20 cellular contexts compared by ENCODE assay signal in genomic region chr1:12578860-12579422, GRCh38. TPM values are rescaled to one million over a fixed set of nuclear protein-coding genes. Genes with fewer than 3 reads are reported as not detected.
DNase-seq lines count a peak whose midpoint lies in the region; ATAC-seq and TF ChIP-seq lines count a peak whose summit lies in the region.
"Had no signal": no experiment of that assay in that cellular context is flagged by ENCODE, and none has a peak within 500 bp of the region (broad histone marks: within the 10 kb centered on the region; RNA-seq: fewer than 3 reads in every experiment).

No MANE protein-coding gene starts in this region.

- H3K4me1 ChIP-seq in IMR-90 (ENCODE audit: control insufficient read depth, insufficient read depth, low read length) = peaks cover 3% of the 10 kb centered on the region; the same call in 1 of the 2 replicates
- no peaks in the 10 kb centered on the region for H3K4me1 ChIP-seq in neuronal stem cell (ENCODE audit: control insufficient read depth in 2 of 2, insufficient read depth in 1 of 2, low read depth in 1 of 2, low read length in 2 of 2)
- peaks cover 0 to 19% (median 13%) of the 10 kb centered on the region in 5 donors for H3K4me1 ChIP-seq in subcutaneous abdominal adipose tissue (ENCODE audit: control insufficient read depth in 5 of 5, insufficient read depth in 5 of 5, low read length in 5 of 5)
- H3K4me1 ChIP-seq: BLaER1 treated with 17β-estradiol and CSF1 and Interleukin-3, amounts not matched to agents 10 nM and 100 nM had no signal

- H3K27me3 ChIP-seq in IMR-90 (ENCODE audit: control insufficient read depth, insufficient read depth, low read length) (no peaks in the 10 kb centered on the region), neuronal stem cell (ENCODE audit: control insufficient read depth in 3 of 3, insufficient read depth in 3 of 3, low read depth in 1 of 3, low read length in 3 of 3) (peaks cover 0 to 2% (median 0%) of the 10 kb centered on the region in 3 experiments), subcutaneous abdominal adipose tissue (ENCODE audit: control insufficient read depth in 5 of 5, insufficient read depth in 4 of 5, low read length in 5 of 5) (no peaks in the 10 kb centered on the region)
- H3K27me3 ChIP-seq: BLaER1 treated with 17β-estradiol and CSF1 and Interleukin-3, amounts not matched to agents 10 nM and 100 nM had no signal

- H2AFZ ChIP-seq in IMR-90 (replicated peaks; ENCODE audit: low read length, poor library complexity) (peak overlapping the region; percentile 43), neuronal stem cell (ENCODE audit: low read length) (no peak overlapping the region)

- peaks cover 5% of the 10 kb centered on the region; the same call in 1 of the 2 replicates for H4K20me1 ChIP-seq in IMR-90 (ENCODE audit: insufficient read depth, low read length)
- H4K20me1 ChIP-seq: BLaER1 treated with 17β-estradiol and CSF1 and Interleukin-3, amounts not matched to agents 10 nM and 100 nM had no signal

- H3K4ac ChIP-seq in IMR-90 (ENCODE audit: low read depth, low read length) (no peak overlapping the region), neuronal stem cell (ENCODE audit: low read length) (no peak overlapping the region)

- TF ChIP-seq POLR2A in IMR-90 (IDR thresholded peaks at IDR 0.05; ENCODE audit: low read depth, low read length) = no peak

- intact Hi-C loops in IMR-90 (cut with micrococcal nuclease) = no loop called here

- no peak overlapping the region for H3K14ac ChIP-seq in IMR-90 (replicated peaks; ENCODE audit: low read depth, low read length)
- no peak overlapping the region for H3K14ac ChIP-seq in neuronal stem cell (ENCODE audit: low read length)

- no peak overlapping the region for H2AK9ac ChIP-seq in IMR-90 (replicated peaks; ENCODE audit: low read depth, low read length, poor library complexity)

- H3K4me3 ChIP-seq in IMR-90 (ENCODE audit: insufficient read depth, low read depth, low read length) = no peak overlapping the region
- H3K4me3 ChIP-seq in neuronal stem cell (ENCODE audit: low read length in 2 of 2) = no peak overlapping the region
- no peak overlapping the region for H3K4me3 ChIP-seq in subcutaneous abdominal adipose tissue (ENCODE audit: low read depth in 1 of 5, low read length in 5 of 5)
- H3K4me3 ChIP-seq: BLaER1 treated with 17β-estradiol and CSF1 and Interleukin-3, amounts not matched to agents 10 nM and 100 nM had no signal

- no peak overlapping the region for H4K8ac ChIP-seq in IMR-90 (ENCODE audit: low read depth in 2 of 2, low read length in 2 of 2)
- no peak overlapping the region for H4K8ac ChIP-seq in neuronal stem cell (ENCODE audit: low read depth, low read length)

- 92% methylated on average over 2 of the region's 19 CpGs; no CpG with 5 or more reads in 1 of the 2 experiments for WGBS in IMR-90 (ENCODE audit: extremely low coverage in 2 of 2, insufficient read length in 1 of 2), 2 experiments
- WGBS in neuronal stem cell (ENCODE audit: extremely low coverage in 2 of 2, insufficient read length in 2 of 2, insufficient replicate concordance in 1 of 2), 2 donors = no CpG with 5 or more reads among the region's 19 CpGs

- H3K27ac ChIP-seq in IMR-90 (ENCODE audit: insufficient read depth, low read length) (no peak overlapping the region), neuronal stem cell (replicated peaks; ENCODE audit: low read length) (no peak overlapping the region), subcutaneous abdominal adipose tissue (ENCODE audit: low read depth, low read length) (peak overlapping the region; percentile 87)
- H3K27ac ChIP-seq: BLaER1 treated with 17β-estradiol and CSF1 and Interleukin-3, amounts not matched to agents 10 nM and 100 nM had no signal

- ATAC-seq in IMR-90 (ENCODE audit: low read depth) (no peak), left lobe of liver (peak; percentile 16)
- ATAC-seq: PC-3 had no signal

- BruUV-seq in IMR-90 (replicated peaks; lab: Mats Ljungman, UMichigan) = no TSS peak

- H2BK5ac ChIP-seq in IMR-90 (ENCODE audit: low read depth, low read length, poor library complexity, severe bottlenecking) = no peak overlapping the region
- no peak overlapping the region for H2BK5ac ChIP-seq in neuronal stem cell (ENCODE audit: low read length)

- H2BK12ac ChIP-seq in neuronal stem cell (ENCODE audit: low read length) = no peak overlapping the region

- CTCF ChIA-PET in IMR-90 (lab: Yijun Ruan, JAX) = interaction anchor here (0.5 kb wide), 1 partner anchor 9 kb away, joined by 3 read pairs; no protein-coding TSS in a partner anchor

- H3K79me1 ChIP-seq in IMR-90 (ENCODE audit: low read depth in 1 of 2, low read length in 2 of 2) (no peaks in the 10 kb centered on the region), neuronal stem cell (ENCODE audit: low read depth, low read length) (no peaks in the 10 kb centered on the region)

- no peaks in the 10 kb centered on the region for H3K9me3 ChIP-seq in IMR-90 (ENCODE audit: control insufficient read depth, insufficient read depth, low read length)
- no peaks in the 10 kb centered on the region for H3K9me3 ChIP-seq in neuronal stem cell (replicated peaks in 1 of 2; ENCODE audit: control insufficient read depth in 2 of 2, insufficient read depth in 1 of 2, low read depth in 1 of 2, low read length in 2 of 2)
- H3K9me3 ChIP-seq in subcutaneous abdominal adipose tissue (ENCODE audit: control insufficient read depth in 5 of 5, low read length in 5 of 5) = no peaks in the 10 kb centered on the region
- H3K9me3 ChIP-seq: BLaER1 treated with 17β-estradiol and CSF1 and Interleukin-3, amounts not matched to agents 10 nM and 100 nM had no signal

- in situ Hi-C loops in IMR-90 (cut with MboI; ENCODE audit: low sequenced_read_pairs) = no loop called here

- H3K9ac ChIP-seq in IMR-90 (ENCODE audit: low read depth, low read length) (no peak overlapping the region), neuronal stem cell (ENCODE audit: low read depth, low read length, poor library complexity) (peak overlapping the region; percentile 34), subcutaneous abdominal adipose tissue (ENCODE audit: low read length in 5 of 5) (no peak overlapping the region)
- H3K9ac ChIP-seq: BLaER1 treated with 17β-estradiol and CSF1 and Interleukin-3, amounts not matched to agents 10 nM and 100 nM had no signal

- H4K91ac ChIP-seq in IMR-90 (ENCODE audit: insufficient read depth, low read depth, low read length) = no peak overlapping the region
- no peak overlapping the region for H4K91ac ChIP-seq in neuronal stem cell (ENCODE audit: low read depth, low read length, poor library complexity)

- TF ChIP-seq RAD21 in IMR-90 (IDR thresholded peaks at IDR 0.05; ENCODE audit: low read length) = no peak

- no peak overlapping the region for H2BK15ac ChIP-seq in IMR-90 (ENCODE audit: low read depth, low read length)
- no peak overlapping the region for H2BK15ac ChIP-seq in neuronal stem cell (ENCODE audit: low read length)

- H3K36me3 ChIP-seq in IMR-90 (ENCODE audit: control insufficient read depth, insufficient read depth, low read length) (peaks cover 33% of the 10 kb centered on the region), neuronal stem cell (replicated peaks in 1 of 2; ENCODE audit: control insufficient read depth in 2 of 2, insufficient read depth in 2 of 2, low read length in 2 of 2) (no peaks in the 10 kb centered on the region), subcutaneous abdominal adipose tissue (ENCODE audit: control insufficient read depth in 5 of 5, insufficient read depth in 5 of 5, low read length in 5 of 5) (peaks cover 5 to 80% (median 64%) of the 10 kb centered on the region in 5 donors)
- H3K36me3 ChIP-seq: BLaER1 treated with 17β-estradiol and CSF1 and Interleukin-3, amounts not matched to agents 10 nM and 100 nM had no signal

- no peak overlapping the region for H3K56ac ChIP-seq in IMR-90 (ENCODE audit: extremely low read depth, insufficient read depth, low read length)

- TF ChIP-seq CTCF in IMR-90 (conservative IDR thresholded peaks at IDR 0.05; ENCODE audit: low read depth, low read length) = no peak

- H2BK120ac ChIP-seq in IMR-90 (ENCODE audit: low read depth, low read length) = no peak overlapping the region
- H2BK120ac ChIP-seq in neuronal stem cell (ENCODE audit: low read depth, low read length) = no peak overlapping the region

- dilution Hi-C loops in IMR-90 (cut with HindIII; ENCODE audit: low sequenced_read_pairs, unreplicated experiment) = no loop called here

- no peak overlapping the region for H3K18ac ChIP-seq in IMR-90 (ENCODE audit: low read depth, low read length)
- peak overlapping the region; percentile 38 for H3K18ac ChIP-seq in neuronal stem cell (ENCODE audit: low read length)

- H2AK5ac ChIP-seq in IMR-90 (ENCODE audit: low read depth, low read length) (0 out of 2 replicates have a peak overlapping the region, but pooled peaks have one; percentile 8), neuronal stem cell (ENCODE audit: low read depth, low read length) (peak overlapping the region; percentile 42)

- H3K23ac ChIP-seq in IMR-90 (ENCODE audit: low read depth, low read length) (no peak overlapping the region), neuronal stem cell (ENCODE audit: low read depth, low read length, poor library complexity) (no peak overlapping the region)

- DNase-seq in IMR-90 = no peak
- DNase-seq in left lobe of liver (ENCODE audit: low spot score) = no peak
- no peak for DNase-seq in neuronal stem cell (ENCODE audit: low spot score)
- no peak for DNase-seq in stimulated activated naive CD4-positive, alpha-beta T cell treated with Interleukin-2 at 50 U/mL for 16 hours (lab: John Stamatoyannopoulos, UW)
- DNase-seq in cerebellum (ENCODE audit: low spot score) = no peak
- DNase-seq in activated gamma-delta T cell (lab: John Stamatoyannopoulos, UW) = no peak
- DNase-seq: CD4-positive, alpha-beta T cell; H7; NCI-H1048; NCI-H1417; NCI-H1694; NCI-H2029 treated with DMSO at 0.1 percent for 48 hours; NCI-H446 treated with DMSO at 0.1 percent for 48 hours; NCI-H526; NCI-H82; NK-92 treated with Interleukin-12 subunit alpha and Interleukin-12 subunit beta, amount 100 ng/mL, for 24 hours; PC-3; SHP77 treated with DMSO at 0.1 percent for 48 hours had no signal

- no peak overlapping the region for H2BK20ac ChIP-seq in IMR-90 (ENCODE audit: low read depth, low read length)

- POLR2A ChIA-PET in IMR-90 (lab: Charles Lee; ENCODE audit: unreplicated experiment) = no interaction called here

- H4K5ac ChIP-seq in IMR-90 (ENCODE audit: low read depth, low read length) = no peak overlapping the region

- H3K4me2 ChIP-seq in IMR-90 (ENCODE audit: low read depth, low read length) (no peak overlapping the region), neuronal stem cell (ENCODE audit: insufficient read depth, low read length, poor library complexity, severe bottlenecking) (no peak overlapping the region)
- H3K4me2 ChIP-seq: BLaER1 treated with 17β-estradiol and CSF1 and Interleukin-3, amounts not matched to agents 10 nM and 100 nM had no signal

- 0 out of 2 replicates have a peak, but pooled peaks cover 10% of the 10 kb centered on the region for H3K9me1 ChIP-seq in IMR-90 (ENCODE audit: insufficient read depth, low read length)

RNA-seq across cellular contexts. Expression of gene DHRS3, which starts 39.1 kb away (rescaled TPM):
- total RNA-seq in IMR-90 (2012; rRNA removed) (11.4 and 14.5 TPM in 2 replicates), left lobe of liver (175 TPM), cerebellum (23.6 TPM)
- polyA plus RNA-seq in IMR-90 (2012; rRNA removed) = 10.2 and 11.2 TPM in 2 replicates
- polyA plus RNA-seq in IMR-90 (2012; cell fraction: cytosol; rRNA removed) = 9.9 and 24.8 TPM in 2 replicates
- 16.2 and 25.0 TPM in 2 replicates for polyA plus RNA-seq in IMR-90 (2012; cell fraction: nucleus; rRNA removed; ENCODE audit: low replicate concordance)
- polyA plus RNA-seq in neuronal stem cell (2013, experiment 1 of 2) = 0.75 TPM
- polyA plus RNA-seq in neuronal stem cell (2013, experiment 2 of 2) = 0.76 TPM
